8 cellular contexts compared by ENCODE assay signal in the genomic region with DNA sequence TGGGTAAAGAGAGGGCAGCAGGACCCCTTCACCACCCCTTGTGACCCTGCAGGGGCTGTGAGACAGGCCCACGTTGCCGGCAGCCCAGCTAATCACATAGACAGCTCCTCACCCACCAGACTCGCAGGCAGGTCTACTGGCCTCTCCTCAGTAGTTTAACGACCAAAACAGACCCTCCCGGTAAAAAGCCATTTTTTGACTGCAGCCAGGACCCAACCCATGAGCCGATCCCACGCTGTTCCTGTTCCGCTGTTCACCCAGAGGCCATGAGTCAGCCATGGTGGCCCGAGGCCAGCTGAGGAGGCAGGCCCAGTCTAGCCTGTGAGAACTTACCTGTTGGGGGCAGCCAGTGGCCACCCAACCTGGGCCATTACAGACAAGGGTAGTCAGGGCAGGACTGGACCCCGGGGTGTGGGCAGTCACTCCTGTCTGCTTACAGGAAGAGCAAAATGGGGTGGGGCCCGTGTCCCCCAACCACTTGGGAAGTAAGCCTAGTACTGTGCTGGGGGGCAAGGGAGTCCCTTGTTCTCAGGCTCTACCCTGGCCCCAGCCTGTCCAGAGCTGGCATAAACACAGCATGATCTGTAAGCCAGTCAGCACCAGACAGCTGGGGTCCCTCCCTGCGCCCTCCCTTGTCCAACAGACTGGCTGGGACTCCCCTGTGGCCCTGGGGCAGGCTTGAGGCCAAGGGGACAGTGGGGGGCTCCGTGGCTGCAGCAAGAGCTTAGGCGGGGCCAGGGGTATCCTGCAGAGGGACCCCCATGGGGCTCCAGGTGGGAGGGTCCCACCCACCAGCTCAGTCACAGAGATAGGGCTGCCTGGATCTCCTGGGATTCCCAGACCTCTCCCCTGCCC.
DNase-seq lines count a peak whose midpoint lies in the region; ATAC-seq and TF ChIP-seq lines count a peak whose summit lies in the region.

No MANE protein-coding gene starts in this region.

- intact Hi-C loops in activated CD4-positive, alpha-beta memory T cell treated with anti-CD3 and anti-CD28 coated beads for 36 hours (cut with micrococcal nuclease), result loop anchor here (10.0 kb wide), 1 partner anchor 121 kb away; no protein-coding TSS in a partner anchor
- intact Hi-C loops in sigmoid colon (cut with DNase I), result loop anchor here (5.0 to 10.0 kb wide), 3 partner anchors 196 to 321 kb away; partner anchors contain the start of genes ARF1, IBA57 and ZNF678

- no peak for TF ChIP-seq EP300 in gastroesophageal sphincter (IDR thresholded peaks at IDR 0.05)
- no peak for TF ChIP-seq EP300 in sigmoid colon (IDR thresholded peaks at IDR 0.05)

- TF ChIP-seq CTCF in GM13976 (IDR thresholded peaks at IDR 0.05; ENCODE audit: borderline replicate concordance, control extremely low read depth, extremely low read depth, insufficient read depth, missing control alignments) (no peak), gastroesophageal sphincter (IDR thresholded peaks at IDR 0.05) (no peak), sigmoid colon (IDR thresholded peaks at IDR 0.05) (no peak)

- H3K36me3 ChIP-seq in gastroesophageal sphincter (no peaks in the 10 kb centered on the region), sigmoid colon (no peaks in the 10 kb centered on the region)

- 60% methylated on average over 1 of the region's 14 CpGs; no CpG with 5 or more reads in 1 of the 2 donors for WGBS in gastroesophageal sphincter (ENCODE audit: low coverage in 1 of 2), 2 donors
- 44 to 57% methylated on average over 14 of the region's 14 CpGs for WGBS in sigmoid colon, 2 donors

- H3K4me3 ChIP-seq in gastroesophageal sphincter (peak overlapping the region in 1 of 2 donors; percentile 67), sigmoid colon (peak overlapping the region in 3 of 4 donors; percentile 60 to 72 (median 64))

- ATAC-seq in gastroesophageal sphincter (no peak), HG02798 (IDR thresholded peaks at IDR 0.05; ENCODE audit: poor library complexity, unreplicated experiment) (no peak), GM19467 (IDR thresholded peaks at IDR 0.05; ENCODE audit: unreplicated experiment) (no peak)

- H3K4me3 Mint-ChIP-seq in activated CD4-positive, alpha-beta memory T cell treated with anti-CD3 and anti-CD28 coated beads for 36 hours, result peak overlapping the region; percentile 2

- H3K4me1 ChIP-seq in gastroesophageal sphincter (peaks cover 0 to 26% (median 16%) of the 10 kb centered on the region in 3 donors), sigmoid colon (peaks cover 0 to 33% (median 22%) of the 10 kb centered on the region in 4 donors)

- H3K27me3 ChIP-seq in gastroesophageal sphincter, result no peaks in the 10 kb centered on the region
- no peaks in the 10 kb centered on the region for H3K27me3 ChIP-seq in sigmoid colon

- H3K4me1 Mint-ChIP-seq in activated CD4-positive, alpha-beta memory T cell treated with anti-CD3 and anti-CD28 coated beads for 36 hours (ENCODE audit: low read depth), result peaks cover 22% of the 10 kb centered on the region

- H3K27me3 Mint-ChIP-seq in activated CD4-positive, alpha-beta memory T cell treated with anti-CD3 and anti-CD28 coated beads for 36 hours, result no peaks in the 10 kb centered on the region

- CTCF ChIA-PET in activated CD4-positive, alpha-beta memory T cell treated with anti-CD3 and anti-CD28 coated beads for 36 hours (lab: Charles Lee), result no interaction called here

- H3K27ac Mint-ChIP-seq in activated CD4-positive, alpha-beta memory T cell treated with anti-CD3 and anti-CD28 coated beads for 36 hours, result peak overlapping the region; percentile 28

- H3K36me3 Mint-ChIP-seq in activated CD4-positive, alpha-beta memory T cell treated with anti-CD3 and anti-CD28 coated beads for 36 hours, result no peaks in the 10 kb centered on the region

- peak overlapping the region; percentile 90 to 94 (median 92) for H3K27ac ChIP-seq in gastroesophageal sphincter
- H3K27ac ChIP-seq in sigmoid colon, result peak overlapping the region; percentile 91 to 99 (median 96)

- no peaks in the 10 kb centered on the region for H3K9me3 ChIP-seq in gastroesophageal sphincter
- no peaks in the 10 kb centered on the region for H3K9me3 ChIP-seq in sigmoid colon

- TF ChIP-seq POLR2A in gastroesophageal sphincter (IDR thresholded peaks at IDR 0.05), result no peak
- no peak for TF ChIP-seq POLR2A in sigmoid colon (IDR thresholded peaks at IDR 0.05)

- POLR2A ChIA-PET in activated CD4-positive, alpha-beta memory T cell treated with anti-CD3 and anti-CD28 coated beads for 36 hours (lab: Charles Lee), result no interaction called here

- in situ Hi-C loops in GM13976 (cut with MboI; ENCODE audit: low sequenced_read_pairs, unreplicated experiment), result no loop called here

- H3K9me3 Mint-ChIP-seq in activated CD4-positive, alpha-beta memory T cell treated with anti-CD3 and anti-CD28 coated beads for 36 hours, result no peaks in the 10 kb centered on the region

- DNase-seq in GM13976 (ENCODE audit: low spot score) (peak; percentile 37), sigmoid colon (peak; percentile 90), GOT3 (lab: John Stamatoyannopoulos, UW) (no peak), dedifferentiated amniotic fluid mesenchymal stem cell (ENCODE audit: extremely low spot score) (no peak)
- peak; percentile 39 for DNase-seq in activated CD4-positive, alpha-beta memory T cell treated with anti-CD3 and anti-CD28 coated beads for 36 hours

Comparison
In these comparisons a context has a peak if more than half of its experiments do, and no peak if none do; other contexts are left out.
1. DNase-seq: peak in GM13976 (single experiment), activated CD4-positive, alpha-beta memory T cell treated with anti-CD3 and anti-CD28 coated beads for 36 hours (single experiment) and sigmoid colon (single experiment); none in GOT3 (single experiment) and dedifferentiated amniotic fluid mesenchymal stem cell (single experiment).